In the genomic region with DNA sequence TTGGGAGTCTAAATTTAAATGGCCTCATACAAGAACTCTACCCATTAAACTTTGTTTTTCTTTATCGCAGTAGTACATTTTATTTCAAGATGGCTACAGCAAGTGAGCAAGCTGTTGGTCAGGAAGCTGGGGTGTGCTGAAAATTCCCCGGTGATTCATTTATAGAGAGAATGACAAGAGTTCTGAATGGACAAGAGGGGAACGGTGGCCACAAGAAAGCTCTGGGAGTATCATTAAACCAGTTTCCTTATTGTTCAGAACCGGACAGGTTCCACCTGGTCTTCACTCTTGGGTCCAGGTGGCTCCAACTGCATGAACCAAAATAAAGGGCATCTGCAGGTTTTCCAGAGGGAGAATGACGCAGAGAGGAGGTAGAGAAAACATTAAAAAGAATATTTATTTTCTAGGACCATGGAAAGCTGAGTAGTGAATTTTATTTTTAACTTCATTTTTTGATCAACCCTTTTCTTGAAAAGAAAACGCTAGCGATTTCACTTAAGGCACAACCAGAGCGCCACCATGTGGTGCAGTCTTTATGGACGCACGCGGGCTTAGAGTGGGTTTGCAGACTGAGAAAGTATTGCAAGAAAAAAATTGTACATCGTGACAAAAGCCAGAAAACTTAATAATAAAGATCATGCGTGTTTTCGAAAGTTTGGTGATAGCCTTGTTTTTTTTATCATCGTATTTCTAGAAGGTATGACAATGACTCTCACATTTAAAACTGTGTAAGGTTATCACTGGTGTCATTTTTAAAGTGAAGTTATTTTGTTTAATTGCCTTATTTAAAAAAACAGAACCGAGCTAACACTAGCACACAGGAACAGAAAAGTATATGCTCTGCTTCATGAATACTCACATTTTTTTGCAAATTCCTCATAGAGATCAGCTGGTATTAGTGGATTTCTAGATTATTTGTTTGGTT, we compare ENCODE assay signal across 9 cellular contexts.
DNase-seq lines count a peak whose midpoint lies in the region; ATAC-seq and TF ChIP-seq lines count a peak whose summit lies in the region.
"Had no signal": no experiment of that assay in that cellular context is flagged by ENCODE, and none has a peak within 500 bp of the region (broad histone marks: within the 10 kb centered on the region; RNA-seq: fewer than 3 reads in every experiment).

No MANE protein-coding gene starts in this region.

- intact Hi-C loops in dorsolateral prefrontal cortex (cut with DNase I): loop anchor here (2.0 to 10.0 kb wide), 3 partner anchors 200 to 488 kb away; no protein-coding TSS in a partner anchor

- H3K4me1 ChIP-seq in OCI-LY3 (ENCODE audit: low read length): peaks cover 41% of the 10 kb centered on the region

- H3K27ac ChIP-seq in OCI-LY3 (ENCODE audit: low read length) (peak overlapping the region; percentile 41), dorsolateral prefrontal cortex (no peak overlapping the region)

- H2AFZ ChIP-seq in OCI-LY3 (ENCODE audit: low read depth, low read length): peak overlapping the region; percentile 94

- TF ChIP-seq CTCF in OCI-LY3 (IDR thresholded peaks at IDR 0.05; ENCODE audit: low read depth, low read length): peak; percentile 95
- peak; percentile 49 to 91 (median 81) for TF ChIP-seq CTCF in dorsolateral prefrontal cortex (IDR thresholded peaks at IDR 0.05 in 54 of 56, conservative IDR thresholded peaks at IDR 0.05 in 2 of 56; ENCODE audit: low read depth in 1 of 56, partially characterized antibody in 56 of 56)

- peak overlapping the region; percentile 89 for H3K4me2 ChIP-seq in OCI-LY3 (ENCODE audit: low read length)

- H3K4me3 ChIP-seq in OCI-LY3 (ENCODE audit: low read length) (peak overlapping the region; percentile 70), dorsolateral prefrontal cortex (peak overlapping the region in 43 of 59 donors; percentile 6 to 52 (median 32))

- H3K36me3 ChIP-seq in OCI-LY3 (replicated peaks; ENCODE audit: low read depth, low read length): no peaks in the 10 kb centered on the region

- no peaks in the 10 kb centered on the region for H3K79me2 ChIP-seq in OCI-LY3 (ENCODE audit: low read length)

- H3K27me3 ChIP-seq in OCI-LY3 (ENCODE audit: low read depth, low read length) (no peaks in the 10 kb centered on the region), dorsolateral prefrontal cortex (no peaks in the 10 kb centered on the region)

- H3K9ac ChIP-seq in OCI-LY3 (ENCODE audit: low read length): peak overlapping the region; percentile 45

- H3K9me3 ChIP-seq in OCI-LY3 (ENCODE audit: insufficient read depth, low read length): 0 out of 2 replicates have a peak, but pooled peaks cover 6% of the 10 kb centered on the region

- in situ Hi-C loops in Caki2 (cut with HindIII; ENCODE audit: low pct_unique_long_range_greater_than_20kb, low sequenced_read_pairs): no loop called here

- ATAC-seq in GM19452 (IDR thresholded peaks at IDR 0.05; ENCODE audit: unreplicated experiment) (peak; percentile 55), HG03565 (IDR thresholded peaks at IDR 0.05; ENCODE audit: unreplicated experiment) (peak; percentile 53)

- no peaks in the 10 kb centered on the region for H4K20me1 ChIP-seq in OCI-LY3 (ENCODE audit: insufficient read depth, low read length)

- DNase-seq in Caki2 (ENCODE audit: low read depth) (peak; percentile 3), dorsolateral prefrontal cortex (peak; percentile 50 to 81 (median 70)), midbrain (lab: John Stamatoyannopoulos, UW) (peak; percentile 78), epidermal melanocyte (ENCODE audit: insufficient read length, low spot score) (no peak), NCI-H510A treated with DMSO at 0.1 percent for 48 hours (lab: John Stamatoyannopoulos, UW) (no peak)
- DNase-seq: naive B cell had no signal

Comparison
In these comparisons a context has a peak if more than half of its experiments do, and no peak if none do; other contexts are left out.
1. DNase-seq: peak in Caki2 (single experiment), dorsolateral prefrontal cortex (10 of 10) and midbrain (single experiment); none in epidermal melanocyte (single experiment) and NCI-H510A treated with DMSO at 0.1 percent for 48 hours (single experiment).